ENCODE assay signal across 8 cellular contexts in the genomic region with DNA sequence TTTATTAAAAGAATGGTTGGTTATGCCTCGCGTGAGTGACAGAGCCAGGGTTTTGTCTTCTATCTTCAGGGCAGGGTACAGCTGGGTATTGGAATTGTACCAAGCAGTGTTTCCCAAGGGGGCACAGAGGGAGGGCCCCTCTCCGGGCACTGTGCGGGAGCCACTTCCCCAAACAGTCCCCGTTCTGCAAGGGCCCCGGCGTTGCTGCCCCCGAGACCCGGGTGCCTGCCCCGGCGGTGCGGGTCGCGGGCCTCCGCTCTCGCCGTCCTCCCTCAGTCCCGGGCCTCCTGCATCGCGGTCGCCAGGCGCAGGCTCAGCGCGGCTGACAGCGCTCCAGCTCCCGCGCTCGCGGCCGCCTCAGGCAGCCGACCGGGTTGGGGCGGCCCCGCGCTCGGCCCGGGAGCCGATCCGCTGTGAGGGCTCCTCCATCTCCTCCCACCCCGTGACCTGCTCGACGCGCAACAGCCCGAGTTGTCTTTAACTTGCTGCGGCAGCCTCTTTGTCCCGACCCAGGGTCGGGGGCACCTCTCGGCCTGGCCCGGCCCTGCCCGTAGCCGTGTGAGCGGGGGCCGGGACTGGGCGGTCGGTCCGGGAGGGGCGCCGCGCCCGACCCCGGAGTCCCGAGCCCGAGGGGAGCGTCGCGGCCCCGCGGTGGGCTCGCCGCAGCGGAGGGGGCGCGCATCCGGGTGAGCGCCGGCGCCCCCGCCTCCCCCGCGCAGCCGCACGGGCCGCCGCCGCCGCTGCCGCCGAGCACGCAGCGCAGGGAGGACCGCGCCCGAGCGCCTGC. TPM values are rescaled to one million over a fixed set of nuclear protein-coding genes. Genes with fewer than 3 reads are reported as not detected.
DNase-seq lines count a peak whose midpoint lies in the region; ATAC-seq and TF ChIP-seq lines count a peak whose summit lies in the region.

No MANE protein-coding gene starts in this region.

- TF ChIP-seq POLR2A in Raji (IDR thresholded peaks at IDR 0.05; ENCODE audit: insufficient read depth, low read depth, low read length) (peak; percentile 16; the same call in 1 of the 2 replicates), upper lobe of left lung (IDR thresholded peaks at IDR 0.05) (peak in 2 of 4 donors; percentile 63 to 67)

- peak; percentile 40 for ATAC-seq in HG03442 (IDR thresholded peaks at IDR 0.05; ENCODE audit: unreplicated experiment)
- peak; percentile 83 for ATAC-seq in Right ventricle myocardium inferior
- ATAC-seq in upper lobe of left lung (ENCODE audit: low FRiP score in 2 of 2), result peak; percentile 74 to 91

- H3K36me3 ChIP-seq in upper lobe of left lung, result no peaks in the 10 kb centered on the region

- 1 to 3% methylated on average over 4 to 42 of the region's 94 CpGs for WGBS in upper lobe of left lung, 2 donors

- H3K4me1 ChIP-seq in upper lobe of left lung, result peaks cover 12 to 22% (median 17%) of the 10 kb centered on the region in 4 donors

- intact Hi-C loops in CD14-positive monocyte (cut with micrococcal nuclease) (loop anchor here in 1 of 2 donors (5.0 to 10.0 kb wide), 3 partner anchors 36 to 166 kb away; partner anchors contain the start of gene INO80C), Right ventricle myocardium inferior (cut with DNase I) (loop anchor here (2.0 to 5.0 kb wide), 4 partner anchors 38 to 174 kb away; partner anchors contain the start of gene INO80C)

- peak overlapping the region; percentile 65 to 83 (median 80) for H3K4me3 ChIP-seq in upper lobe of left lung

- TF ChIP-seq EP300 in upper lobe of left lung (IDR thresholded peaks at IDR 0.05), result no peak

- H3K9me3 Mint-ChIP-seq in CD14-positive monocyte, result peaks cover 8 to 20% (median 14%) of the 10 kb centered on the region in 7 donors
- H3K9me3 Mint-ChIP-seq in osteocyte (ENCODE audit: unreplicated experiment), result peaks cover 20% of the 10 kb centered on the region

- H3K27ac Mint-ChIP-seq in CD14-positive monocyte (peak overlapping the region in 3 of 7 donors; percentile 54 to 76 (median 69)), osteocyte (ENCODE audit: unreplicated experiment) (peak overlapping the region; percentile 68)

- DNase-seq in CD14-positive monocyte (ENCODE audit: low spot score) (peak; percentile 56), GM19238 (ENCODE audit: insufficient read length, low spot score) (peak; percentile 58), Right ventricle myocardium inferior (ENCODE audit: missing footprints) (peak; percentile 74), osteocyte (ENCODE audit: extremely low spot score, unreplicated experiment) (peak; percentile 87), upper lobe of left lung (peak; percentile 68 to 92)
- peak; percentile 61 for DNase-seq in activated naive CD4-positive, alpha-beta T cell treated with anti-CD3 and anti-CD28 coated beads, Interleukin-2, amount 50 U/mL, for 16 hours

- no peaks in the 10 kb centered on the region for H3K27me3 ChIP-seq in upper lobe of left lung

- TF ChIP-seq CTCF in CD14-positive monocyte (IDR thresholded peaks at IDR 0.05), result no peak
- peak; percentile 9 for TF ChIP-seq CTCF in osteocyte (IDR thresholded peaks at IDR 0.05)
- TF ChIP-seq CTCF in upper lobe of left lung (IDR thresholded peaks at IDR 0.05), result no peak

- H3K4me1 Mint-ChIP-seq in CD14-positive monocyte, result peaks cover 29% of the 10 kb centered on the region
- H3K4me1 Mint-ChIP-seq in osteocyte (ENCODE audit: unreplicated experiment), result peaks cover 40% of the 10 kb centered on the region

- peak overlapping the region; percentile 93 to 99 (median 94) for H3K27ac ChIP-seq in upper lobe of left lung

- peaks cover 0 to 1% (median 1%) of the 10 kb centered on the region in 3 donors for H3K27me3 Mint-ChIP-seq in CD14-positive monocyte (ENCODE audit: low read depth in 3 of 3)
- H3K27me3 Mint-ChIP-seq in osteocyte (ENCODE audit: unreplicated experiment), result no peaks in the 10 kb centered on the region

- H3K9me3 ChIP-seq in upper lobe of left lung, result no peaks in the 10 kb centered on the region

- peak overlapping the region; percentile 76 to 83 for H3K4me3 Mint-ChIP-seq in CD14-positive monocyte
- H3K4me3 Mint-ChIP-seq in osteocyte (ENCODE audit: unreplicated experiment), result peak overlapping the region; percentile 75

- H3K36me3 Mint-ChIP-seq in CD14-positive monocyte (peaks cover 4 to 9% of the 10 kb centered on the region in 2 donors), osteocyte (ENCODE audit: unreplicated experiment) (peaks cover 13% of the 10 kb centered on the region)

RNA-seq across cellular contexts. Expression of gene GALNT1, which starts 0.6 kb away (rescaled TPM):
- 10 to 100 TPM; 22.9 to 58.5 TPM for polyA plus RNA-seq in CD14-positive monocyte
- 53.2 TPM for total RNA-seq in Right ventricle myocardium inferior
- total RNA-seq in osteocyte, result 264 and 270 TPM in 2 replicates
- total RNA-seq in upper lobe of left lung, result 10 to 100 TPM; 15.0 to 70.9 (median 38.3) TPM

Comparison
In these comparisons a context has a peak if more than half of its experiments do, and no peak if none do; other contexts are left out.
1. Peak in every context shown above with its lines: DNase-seq, ATAC-seq, H3K4me3 ChIP-seq and H3K27ac ChIP-seq.